ENCODE assay signal across 14 cellular contexts in the genomic region with DNA sequence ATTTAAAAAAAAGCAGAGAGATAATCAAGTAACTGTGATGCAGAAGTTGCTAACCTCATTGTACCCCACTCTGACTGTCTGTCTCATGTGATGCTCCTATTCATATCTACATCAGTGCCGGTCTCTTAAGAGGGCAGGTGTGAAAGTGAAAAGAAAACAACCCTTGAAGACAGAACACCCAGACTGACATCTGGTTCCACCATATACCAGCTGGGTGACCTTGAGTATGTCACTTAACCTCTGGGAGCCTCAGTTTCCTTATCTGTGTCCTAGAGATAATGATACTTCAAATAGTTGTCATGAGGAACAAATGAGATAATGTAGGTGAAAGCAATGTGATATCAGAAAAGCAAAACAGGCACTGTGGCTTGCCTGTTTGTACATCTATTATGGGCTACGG.
DNase-seq lines count a peak whose midpoint lies in the region; ATAC-seq and TF ChIP-seq lines count a peak whose summit lies in the region.
"Had no signal": no experiment of that assay in that cellular context is flagged by ENCODE, and none has a peak within 500 bp of the region (broad histone marks: within the 10 kb centered on the region; RNA-seq: fewer than 3 reads in every experiment).

No MANE protein-coding gene starts in this region.

- TF ChIP-seq CTCF in progenitor cell of endocrine pancreas (IDR thresholded peaks at IDR 0.05; ENCODE audit: unreplicated experiment): no peak

- H3K4me3 Mint-ChIP-seq in progenitor cell of endocrine pancreas (ENCODE audit: low read depth): no peak overlapping the region
- H3K4me3 Mint-ChIP-seq: activated T-cell treated with anti-CD3 and anti-CD28 coated beads, Interleukin-2, amount 50 U/mL, for 4 hours; central memory CD8-positive, alpha-beta T cell; stimulated activated naive CD8-positive, alpha-beta T cell treated with anti-CD3 and anti-CD28 coated beads, Interleukin-15, Interleukin-2, amounts not matched to agents 100 ng/mL and 50 ng/mL, for 24 hours had no signal

- ATAC-seq in GM18517 (IDR thresholded peaks at IDR 0.05; ENCODE audit: unreplicated experiment) (peak; percentile 72), GM19468 (IDR thresholded peaks at IDR 0.05; ENCODE audit: extremely low read depth, unreplicated experiment) (peak; percentile 60), HG03045 (IDR thresholded peaks at IDR 0.05; ENCODE audit: unreplicated experiment) (peak; percentile 64)
- ATAC-seq: activated T-cell treated with anti-CD3 and anti-CD28 coated beads, Interleukin-2, amount 50 U/mL, for 4 hours; pancreas had no signal

- DNase-seq in NCI-H510A treated with DMSO at 0.1 percent for 48 hours (lab: John Stamatoyannopoulos, UW) (peak; percentile 57), progenitor cell of endocrine pancreas (ENCODE audit: low spot score, unreplicated experiment) (no peak), NCI-H526 treated with DMSO at 0.1 percent for 48 hours (lab: John Stamatoyannopoulos, UW) (no peak), DMS153 (lab: John Stamatoyannopoulos, UW) (no peak)
- DNase-seq in activated CD8-positive, alpha-beta memory T cell treated with anti-CD3 and anti-CD28 coated beads, Interleukin-2, amount 50 U/mL, for 48 hours: no peak
- DNase-seq: activated CD4-positive, alpha-beta T cell treated with anti-CD3 and anti-CD28 coated beads, Interleukin-2, amount 50 U/mL, for 4 hours; activated T-cell treated with anti-CD3 and anti-CD28 coated beads, Interleukin-2, amount 50 U/mL, for 4 hours; Calu3; pancreas had no signal

- no peaks in the 10 kb centered on the region for H3K27me3 Mint-ChIP-seq in progenitor cell of endocrine pancreas
- H3K27me3 Mint-ChIP-seq: central memory CD8-positive, alpha-beta T cell; stimulated activated naive CD8-positive, alpha-beta T cell treated with anti-CD3 and anti-CD28 coated beads, Interleukin-15, Interleukin-2, amounts not matched to agents 100 ng/mL and 50 ng/mL, for 24 hours had no signal

- peaks cover 8% of the 10 kb centered on the region for H3K4me1 Mint-ChIP-seq in progenitor cell of endocrine pancreas (ENCODE audit: low read depth)

- H3K36me3 Mint-ChIP-seq in progenitor cell of endocrine pancreas (ENCODE audit: insufficient read depth): peaks cover 1% of the 10 kb centered on the region

- H3K9me3 Mint-ChIP-seq in progenitor cell of endocrine pancreas (ENCODE audit: low read depth): no peaks in the 10 kb centered on the region
- H3K9me3 Mint-ChIP-seq: activated T-cell treated with anti-CD3 and anti-CD28 coated beads, Interleukin-2, amount 50 U/mL, for 4 hours; central memory CD8-positive, alpha-beta T cell; stimulated activated naive CD8-positive, alpha-beta T cell treated with anti-CD3 and anti-CD28 coated beads, Interleukin-15, Interleukin-2, amounts not matched to agents 100 ng/mL and 50 ng/mL, for 24 hours had no signal

- no peak overlapping the region for H3K27ac Mint-ChIP-seq in progenitor cell of endocrine pancreas
- H3K27ac Mint-ChIP-seq: stimulated activated naive CD8-positive, alpha-beta T cell treated with anti-CD3 and anti-CD28 coated beads, Interleukin-15, Interleukin-2, amounts not matched to agents 100 ng/mL and 50 ng/mL, for 24 hours had no signal
